Comparison of ENCODE assay signal across 12 cellular contexts in genomic region chr19:38370299-38370698, GRCh38. TPM values are rescaled to one million over a fixed set of nuclear protein-coding genes. Genes with fewer than 3 reads are reported as not detected.
DNase-seq lines count a peak whose midpoint lies in the region.
"Had no signal": no experiment of that assay in that cellular context is flagged by ENCODE, and none has a peak within 500 bp of the region (broad histone marks: within the 10 kb centered on the region; RNA-seq: fewer than 3 reads in every experiment).

No MANE protein-coding gene starts in this region.

- DNase-seq in NCI-H2171 treated with DMSO at 0.1 percent for 48 hours (lab: John Stamatoyannopoulos, UW) (peak; percentile 46), NCI-H2171 (lab: John Stamatoyannopoulos, UW) (no peak), NCI-H1694 treated with DMSO at 0.1 percent for 48 hours (lab: John Stamatoyannopoulos, UW) (peak; percentile 78), cerebellum (ENCODE audit: low spot score) (peak; percentile 88), D341Med (ENCODE audit: low spot score) (no peak), NCI-H187 treated with DMSO at 0.1 percent for 48 hours (lab: John Stamatoyannopoulos, UW) (no peak)
- no peak for DNase-seq in NK-92 treated with Interleukin-12 subunit alpha and Interleukin-12 subunit beta, amount 100 ng/mL, for 24 hours (lab: John Stamatoyannopoulos, UW)
- DNase-seq: GOT3, NCI-H1092 treated with DMSO at 0.1 percent for 48 hours, NCI-H146, NCI-H2081 treated with DMSO at 0.1 percent for 48 hours, SIG-M5 had no signal

RNA-seq across cellular contexts. Expression of gene PSMD8, which starts 4.1 kb away (rescaled TPM):
- total RNA-seq in cerebellum = 99.2 TPM

RNA-seq across cellular contexts. Expression of gene GGN, which starts 17.5 kb away (rescaled TPM):
- total RNA-seq in cerebellum = 0.54 TPM

RNA-seq across cellular contexts. Expression of gene SPRED3, which starts 18.2 kb away (rescaled TPM):
- 3.8 TPM for total RNA-seq in cerebellum

RNA-seq across cellular contexts. Expression of gene FAM98C, which starts 32.6 kb away (rescaled TPM):
- 12.8 TPM for total RNA-seq in cerebellum

RNA-seq across cellular contexts. Expression of gene CATSPERG, which starts 34.7 kb away (rescaled TPM):
- 27.9 TPM for total RNA-seq in cerebellum

Comparison
In these comparisons a context has a peak if more than half of its experiments do, and no peak if none do; other contexts are left out.
1. DNase-seq: peak in NCI-H2171 treated with DMSO at 0.1 percent for 48 hours (single experiment), NCI-H1694 treated with DMSO at 0.1 percent for 48 hours (single experiment) and cerebellum (single experiment); none in NCI-H2171 (single experiment), NK-92 treated with Interleukin-12 subunit alpha and Interleukin-12 subunit beta, amount 100 ng/mL, for 24 hours (single experiment), D341Med (single experiment) and NCI-H187 treated with DMSO at 0.1 percent for 48 hours (single experiment).